ENCODE assay signal across 8 cellular contexts in genomic region chr5:169805527-169805934, GRCh38.
DNase-seq lines count a peak whose midpoint lies in the region; ATAC-seq, FAIRE-seq and TF ChIP-seq lines count a peak whose summit lies in the region.

No MANE protein-coding gene starts in this region.

- H3K4me1 Mint-ChIP-seq in stimulated activated naive CD8-positive, alpha-beta T cell treated with anti-CD3 and anti-CD28 coated beads, Interleukin-15, Interleukin-2, amounts not matched to agents 100 ng/mL and 50 ng/mL, for 24 hours (ENCODE audit: low read depth), result peaks cover 62% of the 10 kb centered on the region

- H4K91ac ChIP-seq in H1 (replicated peaks; ENCODE audit: insufficient read length, low read length), result no peak overlapping the region

- no peak for TF ChIP-seq POLR2A in H1 (IDR thresholded peaks at IDR 0.05; ENCODE audit: control extremely low read depth in 1 of 2, low read depth in 2 of 2, low read length in 2 of 2)

- CTCF ChIA-PET in H1 (lab: Charles Lee; ENCODE audit: partially characterized antibody), result interaction anchor here (0.6 to 2.6 kb wide), 6 partner anchors 14 to 277 kb away, joined by 3 to 8 read pairs (median 3); partner anchors contain the start of gene INSYN2B

- H4K5ac ChIP-seq in H1 (ENCODE audit: insufficient read length, low read depth, low read length), result no peak overlapping the region

- no peak overlapping the region for H3K9ac ChIP-seq in H1 (replicated peaks in 1 of 4; ENCODE audit: extremely low read depth in 1 of 4, low read depth in 3 of 4, low read length in 3 of 4)

- no peak overlapping the region for H2AK5ac ChIP-seq in H1 (ENCODE audit: low read depth, low read length)

- peak overlapping the region; percentile 2; the same call in 1 of the 2 replicates for H3K4me3 ChIP-seq in GM12864 (ENCODE audit: low read depth, low read length)
- H3K4me3 ChIP-seq in MG63, result no peak overlapping the region
- no peak overlapping the region for H3K4me3 ChIP-seq in H1 (ENCODE audit: extremely low read depth in 1 of 4, insufficient read depth in 2 of 4, low read depth in 3 of 4, low read length in 4 of 4)
- no peak overlapping the region for H3K4me3 ChIP-seq in right atrium auricular region

- H3K9me3 ChIP-seq in MG63, result no peaks in the 10 kb centered on the region
- no peaks in the 10 kb centered on the region for H3K9me3 ChIP-seq in H1 (ENCODE audit: insufficient read depth in 2 of 2, low read depth in 1 of 2, low read length in 1 of 2)
- H3K9me3 ChIP-seq in right atrium auricular region, result no peaks in the 10 kb centered on the region

- no peaks in the 10 kb centered on the region for H3K79me1 ChIP-seq in H1 (ENCODE audit: low read depth, low read length)

- no peak overlapping the region for H2BK12ac ChIP-seq in H1 (ENCODE audit: low read depth, low read length)

- no peak overlapping the region for H3K23ac ChIP-seq in H1 (ENCODE audit: insufficient read length)

- no peak for FAIRE-seq in H1 (lab: Jason Lieb, UNC)

- peak; percentile 88 for ATAC-seq in GM21528 (IDR thresholded peaks at IDR 0.05; ENCODE audit: low FRiP score, unreplicated experiment)

- H3K4me1 ChIP-seq in H1 (replicated peaks in 1 of 4; ENCODE audit: control insufficient read depth in 3 of 4, insufficient read depth in 4 of 4, low read length in 3 of 4), result peaks cover 0 to 20% (median 14%) of the 10 kb centered on the region in 4 experiments; a peak in 6 of 7 replicates
- H3K4me1 ChIP-seq in right atrium auricular region, result no peaks in the 10 kb centered on the region

- H4K20me1 ChIP-seq in H1 (replicated peaks in 1 of 2; ENCODE audit: control insufficient read depth in 1 of 2, insufficient read depth in 2 of 2, low read length in 2 of 2), result no peaks in the 10 kb centered on the region

- no peaks in the 10 kb centered on the region; the same call in 1 of the 2 replicates for H3K23me2 ChIP-seq in H1 (ENCODE audit: low read depth, low read length)

- peak overlapping the region; percentile 63 for H3K4me3 Mint-ChIP-seq in stimulated activated naive CD8-positive, alpha-beta T cell treated with anti-CD3 and anti-CD28 coated beads, Interleukin-15, Interleukin-2, amounts not matched to agents 100 ng/mL and 50 ng/mL, for 24 hours

- no peak overlapping the region for H3K4me2 ChIP-seq in H1 (ENCODE audit: insufficient read depth in 1 of 2, low read depth in 2 of 2, low read length in 2 of 2)

- POLR2A ChIA-PET in H1 (lab: Charles Lee; ENCODE audit: partially characterized antibody), result no interaction called here

- no peaks in the 10 kb centered on the region for H3K9me3 Mint-ChIP-seq in stimulated activated naive CD8-positive, alpha-beta T cell treated with anti-CD3 and anti-CD28 coated beads, Interleukin-15, Interleukin-2, amounts not matched to agents 100 ng/mL and 50 ng/mL, for 24 hours

- H3K14ac ChIP-seq in H1 (ENCODE audit: insufficient read length), result no peak overlapping the region

- H3K27me3 Mint-ChIP-seq in stimulated activated naive CD8-positive, alpha-beta T cell treated with anti-CD3 and anti-CD28 coated beads, Interleukin-15, Interleukin-2, amounts not matched to agents 100 ng/mL and 50 ng/mL, for 24 hours, result no peaks in the 10 kb centered on the region

- TF ChIP-seq EP300 in H1 (IDR thresholded peaks at IDR 0.05; ENCODE audit: borderline replicate concordance in 1 of 2, low read depth in 2 of 2, low read length in 2 of 2), result no peak

- WGBS in H1 (ENCODE audit: extremely low coverage in 1 of 2, insufficient coverage in 1 of 2, insufficient read length in 1 of 2, insufficient replicate concordance in 2 of 2, low coverage in 1 of 2, low lambda C conversion rate in 2 of 2, missing lambda C conversion rate in 1 of 2), 2 experiments, result 93% methylated on average over 5 of the region's 5 CpGs; no CpG with 5 or more reads in 1 of the 2 experiments

- DNase-seq in GM12864 (ENCODE audit: low read depth) (peak; percentile 88), MG63 (peak; percentile 38), H1 (ENCODE audit: low read depth in 1 of 2, low spot score in 2 of 2) (no peak), retina (no peak), SW 1271 (lab: John Stamatoyannopoulos, UW) (no peak), right atrium auricular region (ENCODE audit: low spot score) (no peak)

- H3K56ac ChIP-seq in H1 (replicated peaks; ENCODE audit: insufficient read length, low read depth, low read length), result no peak overlapping the region

- 0 out of 2 replicates have a peak overlapping the region, but pooled peaks have one; percentile 6 for H3K18ac ChIP-seq in H1 (ENCODE audit: extremely low read depth, low read length)

- H2BK20ac ChIP-seq in H1 (ENCODE audit: low read length), result 0 out of 2 replicates have a peak overlapping the region, but pooled peaks have one; percentile 1

- no peaks in the 10 kb centered on the region for H3K79me2 ChIP-seq in H1 (ENCODE audit: control insufficient read depth in 1 of 2, insufficient read depth in 2 of 2, low read length in 2 of 2)

- no peak for TF ChIP-seq RAD21 in H1 (IDR thresholded peaks at IDR 0.05 in 1 of 2, conservative IDR thresholded peaks at IDR 0.05 in 1 of 2; ENCODE audit: low read depth in 2 of 2, low read length in 2 of 2)

- H3K27ac ChIP-seq in H1 (ENCODE audit: low read depth, low read length), result no peak overlapping the region
- no peak overlapping the region for H3K27ac ChIP-seq in right atrium auricular region

- H2AFZ ChIP-seq in H1 (ENCODE audit: low read length), result no peak overlapping the region

- H3K27me3 ChIP-seq in MG63, result no peaks in the 10 kb centered on the region
- H3K27me3 ChIP-seq in H1 (replicated peaks in 1 of 4; ENCODE audit: control insufficient read depth in 3 of 4, extremely low read depth in 1 of 4, insufficient read depth in 3 of 4, low read length in 3 of 4), result peaks cover 0 to 2% (median 0%) of the 10 kb centered on the region in 4 experiments; a peak in 1 of 7 replicates
- no peaks in the 10 kb centered on the region for H3K27me3 ChIP-seq in right atrium auricular region

- no peak overlapping the region for H2BK15ac ChIP-seq in H1 (ENCODE audit: low read length)

- H2BK120ac ChIP-seq in H1 (replicated peaks; ENCODE audit: low read depth, low read length), result peak overlapping the region; percentile 54

- peak overlapping the region; percentile 57 for H3K4ac ChIP-seq in H1 (replicated peaks; ENCODE audit: insufficient read length, low read depth, low read length)

- H3K36me3 Mint-ChIP-seq in stimulated activated naive CD8-positive, alpha-beta T cell treated with anti-CD3 and anti-CD28 coated beads, Interleukin-15, Interleukin-2, amounts not matched to agents 100 ng/mL and 50 ng/mL, for 24 hours (ENCODE audit: low read depth), result peaks cover 75% of the 10 kb centered on the region

- H2BK5ac ChIP-seq in H1 (ENCODE audit: low read depth, low read length), result no peak overlapping the region

- H4K8ac ChIP-seq in H1 (ENCODE audit: extremely low read depth, insufficient read depth, low read length), result no peak overlapping the region

- no peak for TF ChIP-seq CTCF in GM12864 (IDR thresholded peaks at IDR 0.05; ENCODE audit: low read depth, low read length, missing control alignments)
- no peak for TF ChIP-seq CTCF in H1 (IDR thresholded peaks at IDR 0.05; ENCODE audit: control extremely low read depth in 1 of 3, insufficient read depth in 1 of 3, low read depth in 1 of 3, low read length in 3 of 3)
- TF ChIP-seq CTCF in right atrium auricular region (IDR thresholded peaks at IDR 0.05), result no peak

- peak overlapping the region; percentile 92 for H3K27ac Mint-ChIP-seq in stimulated activated naive CD8-positive, alpha-beta T cell treated with anti-CD3 and anti-CD28 coated beads, Interleukin-15, Interleukin-2, amounts not matched to agents 100 ng/mL and 50 ng/mL, for 24 hours

- H3K36me3 ChIP-seq in MG63, result no peaks in the 10 kb centered on the region
- no peaks in the 10 kb centered on the region for H3K36me3 ChIP-seq in H1 (ENCODE audit: control insufficient read depth in 2 of 4, insufficient read depth in 4 of 4, low read length in 3 of 4)
- H3K36me3 ChIP-seq in right atrium auricular region, result no peaks in the 10 kb centered on the region

TF ChIP-seq in H1, 55 proteins besides CTCF, POLR2A, EP300 and RAD21:
- no peak for TF ChIP-seq PHF8 (conservative IDR thresholded peaks at IDR 0.05; ENCODE audit: low read depth, low read length)

Comparison
In these comparisons a context has a peak if more than half of its experiments do, and no peak if none do; other contexts are left out.
1. DNase-seq: peak in GM12864 (single experiment) and MG63 (single experiment); none in H1 (0 of 2), retina (single experiment), SW 1271 (0 of 2) and right atrium auricular region (single experiment).